Comparison of ENCODE assay signal across 20 cellular contexts in the genomic region with DNA sequence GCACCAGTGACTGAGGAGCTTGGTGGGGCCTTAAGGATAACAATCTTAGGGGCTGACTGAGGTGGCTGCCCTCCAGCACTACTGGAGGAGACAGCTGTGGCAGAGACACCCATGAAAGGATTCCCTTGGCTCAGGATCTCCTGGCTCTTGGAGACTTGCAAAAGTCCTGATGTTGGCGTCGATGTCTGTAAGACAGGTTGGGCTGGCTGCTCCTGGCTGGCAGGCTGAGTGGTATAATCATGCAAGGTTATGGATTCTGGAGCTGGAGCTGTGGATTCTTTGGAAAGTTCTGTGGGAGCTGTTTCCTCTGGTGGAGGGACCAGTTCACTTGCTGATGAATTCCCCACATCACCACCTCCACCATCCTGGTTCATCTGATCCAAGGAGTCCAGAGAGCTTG.
"Had no signal": no experiment of that assay in that cellular context is flagged by ENCODE, and none has a peak within 500 bp of the region (broad histone marks: within the 10 kb centered on the region; RNA-seq: fewer than 3 reads in every experiment).

No MANE protein-coding gene starts in this region.

- DNase-seq: dermis blood vessel endothelial cell; effector memory CD8-positive, alpha-beta T cell; hypothalamus; mesendoderm; midbrain; naive thymus-derived CD4-positive, alpha-beta T cell; right cardiac atrium; stimulated activated CD4-positive, alpha-beta T cell treated with anti-CD3 and anti-CD28 coated beads, Interleukin-15, amount 100 ng/mL, for 24 hours; stimulated activated CD4-positive, alpha-beta T cell treated with anti-CD3 and anti-CD28 coated beads, Interleukin-2, amount 100 ng/mL, for 48 hours; stimulated activated naive B cell treated with anti-CD40 and anti-IgM and Interleukin-4, amounts not matched to agents 10 μg/mL and 1 μg/mL and 100 μg/mL, for 72 hours; transverse colon had no signal

- H3K9me3 Mint-ChIP-seq: effector memory CD8-positive, alpha-beta T cell; naive thymus-derived CD4-positive, alpha-beta T cell; nephron; neural progenitor cell; stimulated activated naive B cell treated with anti-CD40 and anti-IgM and Interleukin-4, amounts not matched to agents 10 μg/mL and 1 μg/mL and 100 μg/mL, for 72 hours; stimulated activated naive CD8-positive, alpha-beta T cell treated with anti-CD3 and anti-CD28 coated beads, Interleukin-15, Interleukin-2, amounts not matched to agents 100 ng/mL and 50 ng/mL, for 24 hours had no signal

- H3K27ac Mint-ChIP-seq: effector memory CD8-positive, alpha-beta T cell; nephron; neural progenitor cell; stimulated activated naive B cell treated with anti-CD40 and anti-IgM and Interleukin-4, amounts not matched to agents 10 μg/mL and 1 μg/mL and 100 μg/mL, for 72 hours; stimulated activated naive CD8-positive, alpha-beta T cell treated with anti-CD3 and anti-CD28 coated beads, Interleukin-15, Interleukin-2, amounts not matched to agents 100 ng/mL and 50 ng/mL, for 24 hours had no signal

- H3K9me3 ChIP-seq: transverse colon, vagina had no signal

- H3K4me3 Mint-ChIP-seq: effector memory CD8-positive, alpha-beta T cell; naive thymus-derived CD4-positive, alpha-beta T cell; nephron; neural progenitor cell; stimulated activated naive CD8-positive, alpha-beta T cell treated with anti-CD3 and anti-CD28 coated beads, Interleukin-15, Interleukin-2, amounts not matched to agents 100 ng/mL and 50 ng/mL, for 24 hours had no signal

- H3K4me2 ChIP-seq: neural progenitor cell had no signal

- H3K4me3 ChIP-seq: coronary artery, lung, neural progenitor cell, skin epidermis, transverse colon, vagina had no signal

- ATAC-seq: effector memory CD8-positive, alpha-beta T cell; naive thymus-derived CD4-positive, alpha-beta T cell; stimulated activated naive B cell treated with anti-CD40 and anti-IgM and Interleukin-4, amounts not matched to agents 10 μg/mL and 1 μg/mL and 100 μg/mL, for 72 hours had no signal

- H2AFZ ChIP-seq: neural progenitor cell, parathyroid adenoma had no signal

- H3K27ac ChIP-seq: coronary artery, neural progenitor cell, parathyroid adenoma, transverse colon, vagina had no signal

- H3K27me3 Mint-ChIP-seq: effector memory CD8-positive, alpha-beta T cell; naive thymus-derived CD4-positive, alpha-beta T cell; progenitor cell of endocrine pancreas; stimulated activated naive B cell treated with anti-CD40 and anti-IgM and Interleukin-4, amounts not matched to agents 10 μg/mL and 1 μg/mL and 100 μg/mL, for 72 hours; stimulated activated naive CD8-positive, alpha-beta T cell treated with anti-CD3 and anti-CD28 coated beads, Interleukin-15, Interleukin-2, amounts not matched to agents 100 ng/mL and 50 ng/mL, for 24 hours had no signal

- H3K9ac ChIP-seq: neural progenitor cell, parathyroid adenoma had no signal

- H3K27me3 ChIP-seq: neural progenitor cell, transverse colon, vagina had no signal
